11 cellular contexts compared by ENCODE assay signal in genomic region chr9:12457237-12457636, GRCh38.
"Had no signal": no experiment of that assay in that cellular context is flagged by ENCODE, and none has a peak within 500 bp of the region (broad histone marks: within the 10 kb centered on the region; RNA-seq: fewer than 3 reads in every experiment).

No MANE protein-coding gene starts in this region.

- DNase-seq: GM23248, GOT3, H7, H9, HCEC 1CT, HFFc6 had no signal

- H3K27ac ChIP-seq: GM23248 had no signal

- H3K36me3 ChIP-seq: HAP-1 had no signal

- H3K4me2 ChIP-seq: GM23338 had no signal

- H3K9me3 ChIP-seq: HAP-1 had no signal

- H3K4me3 ChIP-seq: GM23248, GM23338, HAP-1 had no signal

- H2AFZ ChIP-seq: GM23248, GM23338 had no signal

- FAIRE-seq: H1, H54 had no signal

- H3K9ac ChIP-seq: GM23248 had no signal

- ATAC-seq: GM23338, HCT116 had no signal
